ENCODE assay signal across 21 cellular contexts in genomic region chr6:81169166-81169565, GRCh38.
DNase-seq lines count a peak whose midpoint lies in the region; ATAC-seq, FAIRE-seq and TF ChIP-seq lines count a peak whose summit lies in the region.
"Had no signal": no experiment of that assay in that cellular context is flagged by ENCODE, and none has a peak within 500 bp of the region (broad histone marks: within the 10 kb centered on the region; RNA-seq: fewer than 3 reads in every experiment).

No MANE protein-coding gene starts in this region.

- no peaks in the 10 kb centered on the region for H3K27me3 Mint-ChIP-seq in astrocyte (ENCODE audit: low read depth, unreplicated experiment)
- H3K27me3 Mint-ChIP-seq in glutamatergic neuron (ENCODE audit: unreplicated experiment) = no peaks in the 10 kb centered on the region
- H3K27me3 Mint-ChIP-seq: CD4-positive, alpha-beta memory T cell; naive thymus-derived CD4-positive, alpha-beta T cell had no signal

- H3K9ac ChIP-seq in astrocyte (ENCODE audit: low read length) = no peak overlapping the region

- no peaks in the 10 kb centered on the region for H4K20me1 ChIP-seq in astrocyte (ENCODE audit: insufficient read depth, low read length)

- peak overlapping the region; percentile 13 for H3K4me2 ChIP-seq in astrocyte (ENCODE audit: low read length)

- TF ChIP-seq CTCF in astrocyte (IDR thresholded peaks at IDR 0.05; ENCODE audit: insufficient read depth, low read depth, low read length) = no peak
- no peak for TF ChIP-seq CTCF in fibroblast of the aortic adventitia (IDR thresholded peaks at IDR 0.05; ENCODE audit: insufficient read depth, low read length)
- no peak for TF ChIP-seq CTCF in glutamatergic neuron (IDR thresholded peaks at IDR 0.05; ENCODE audit: partially characterized antibody, unreplicated experiment)

- H3K4me3 ChIP-seq in astrocyte (ENCODE audit: insufficient read depth, low read depth, low read length) = no peak overlapping the region
- H3K4me3 ChIP-seq in fibroblast of the aortic adventitia (ENCODE audit: low read depth, low read length) = no peak overlapping the region
- H3K4me3 ChIP-seq: prostate gland had no signal

- no peaks in the 10 kb centered on the region for H3K9me3 Mint-ChIP-seq in astrocyte (ENCODE audit: unreplicated experiment)
- H3K9me3 Mint-ChIP-seq in glutamatergic neuron (ENCODE audit: unreplicated experiment) = no peaks in the 10 kb centered on the region
- H3K9me3 Mint-ChIP-seq: activated T-helper 2 cell treated with anti-CD3 and anti-CD28 coated beads, Interferon-gamma antibody, Interleukin-2, Interleukin-4, amounts not matched to agents 10 μg/mL and 5 μg/mL and 100 μg/mL, durations not matched to agents 14 hours and 24 hours and 36 hours had no signal

- H3K4me1 Mint-ChIP-seq in astrocyte (ENCODE audit: low read depth, unreplicated experiment) = peaks cover 33% of the 10 kb centered on the region
- no peaks in the 10 kb centered on the region for H3K4me1 Mint-ChIP-seq in glutamatergic neuron (ENCODE audit: low read depth, unreplicated experiment)
- H3K4me1 Mint-ChIP-seq: CD4-positive, alpha-beta memory T cell; naive thymus-derived CD4-positive, alpha-beta T cell had no signal

- no peaks in the 10 kb centered on the region for H3K9me3 ChIP-seq in astrocyte (ENCODE audit: insufficient read depth, low read depth, low read length)
- H3K9me3 ChIP-seq: prostate gland had no signal

- DNase-seq in GM03348 (ENCODE audit: low spot score) (peak; percentile 6), astrocyte (ENCODE audit: low read depth) (peak; percentile 81), fibroblast of the aortic adventitia (ENCODE audit: low read depth) (peak; percentile 22), retina (peak; percentile 3), NCI-H187 treated with DMSO at 0.1 percent for 48 hours (lab: John Stamatoyannopoulos, UW) (no peak), glutamatergic neuron (no peak)
- DNase-seq: ACHN; activated CD4-positive, alpha-beta T cell treated with anti-CD3 and anti-CD28 coated beads for 4 hours; CD4-positive, alpha-beta memory T cell; central memory CD4-positive, alpha-beta T cell; effector CD4-positive, alpha-beta T cell; hippocampal formation; MV-4-11; naive thymus-derived CD4-positive, alpha-beta T cell; NCI-H1930 had no signal

- H3K36me3 ChIP-seq in astrocyte (ENCODE audit: insufficient read depth, low read length) = no peaks in the 10 kb centered on the region
- H3K36me3 ChIP-seq: prostate gland had no signal

- H3K27ac Mint-ChIP-seq in astrocyte (ENCODE audit: unreplicated experiment) (no peak overlapping the region), glutamatergic neuron (ENCODE audit: unreplicated experiment) (no peak overlapping the region)
- H3K27ac Mint-ChIP-seq: activated T-helper 2 cell treated with anti-CD3 and anti-CD28 coated beads, Interferon-gamma antibody, Interleukin-2, Interleukin-4, amounts not matched to agents 10 μg/mL and 5 μg/mL and 100 μg/mL, durations not matched to agents 14 hours and 24 hours and 36 hours; CD4-positive, alpha-beta memory T cell; naive thymus-derived CD4-positive, alpha-beta T cell had no signal

- no peaks in the 10 kb centered on the region for H3K27me3 ChIP-seq in astrocyte (ENCODE audit: insufficient read depth, low read length)

- H3K79me2 ChIP-seq in astrocyte (ENCODE audit: insufficient read depth, low read length) = no peaks in the 10 kb centered on the region

- no peaks in the 10 kb centered on the region for H3K4me1 ChIP-seq in astrocyte (ENCODE audit: insufficient read depth, low read length)
- H3K4me1 ChIP-seq: prostate gland had no signal

- H3K36me3 Mint-ChIP-seq in astrocyte (ENCODE audit: low read depth, unreplicated experiment) (no peaks in the 10 kb centered on the region), glutamatergic neuron (ENCODE audit: unreplicated experiment) (no peaks in the 10 kb centered on the region)
- H3K36me3 Mint-ChIP-seq: CD4-positive, alpha-beta memory T cell; naive thymus-derived CD4-positive, alpha-beta T cell had no signal

- H2AFZ ChIP-seq in astrocyte (ENCODE audit: low read depth, low read length) = no peak overlapping the region

- H3K27ac ChIP-seq in astrocyte (ENCODE audit: low read depth, low read length) = no peak overlapping the region
- H3K27ac ChIP-seq: prostate gland, RWPE1 had no signal

- no peak for ATAC-seq in HG03045 (IDR thresholded peaks at IDR 0.05; ENCODE audit: unreplicated experiment)
- no peak for ATAC-seq in GM19023 (IDR thresholded peaks at IDR 0.05; ENCODE audit: unreplicated experiment)
- ATAC-seq: naive thymus-derived CD4-positive, alpha-beta T cell had no signal

- no peak for FAIRE-seq in astrocyte (lab: Jason Lieb, UNC)
- FAIRE-seq: keratinocyte had no signal

- H3K4me3 Mint-ChIP-seq in astrocyte (ENCODE audit: unreplicated experiment) = no peak overlapping the region
- no peak overlapping the region for H3K4me3 Mint-ChIP-seq in glutamatergic neuron (ENCODE audit: unreplicated experiment)
- H3K4me3 Mint-ChIP-seq: CD4-positive, alpha-beta memory T cell; naive thymus-derived CD4-positive, alpha-beta T cell had no signal

Comparison
In these comparisons a context has a peak if more than half of its experiments do, and no peak if none do; other contexts are left out.
1. DNase-seq: peak in GM03348 (single experiment), astrocyte (single experiment), fibroblast of the aortic adventitia (single experiment) and retina (single experiment); none in NCI-H187 treated with DMSO at 0.1 percent for 48 hours (single experiment) and glutamatergic neuron (single experiment).